32 cellular contexts compared by ENCODE assay signal in genomic region chr20:18514127-18514526, GRCh38.
"Had no signal": no experiment of that assay in that cellular context is flagged by ENCODE, and none has a peak within 500 bp of the region (broad histone marks: within the 10 kb centered on the region; RNA-seq: fewer than 3 reads in every experiment).

No MANE protein-coding gene starts in this region.

- ATAC-seq: activated CD8-positive, alpha-beta T cell treated with anti-CD3 and anti-CD28 coated beads, Interleukin-2, amount 10 ng/mL, durations not matched to agents 7 days and 5 days; activated T-cell treated with anti-CD3 and anti-CD28 coated beads, Interleukin-2, amount 50 U/mL, for 4 hours; effector memory CD8-positive, alpha-beta T cell; esophagus mucosa; naive thymus-derived CD8-positive, alpha-beta T cell had no signal

- H3K27me3 ChIP-seq: breast epithelium, dorsolateral prefrontal cortex, hepatocyte, left lung, spleen had no signal

- H3K27ac Mint-ChIP-seq: activated CD8-positive, alpha-beta T cell treated with anti-CD3 and anti-CD28 coated beads, Interleukin-2, amount 10 ng/mL, durations not matched to agents 7 days and 5 days; activated naive CD8-positive, alpha-beta T cell treated with anti-CD3 and anti-CD28 coated beads for 36 hours; activated T-helper 2 cell treated with anti-CD3 and anti-CD28 coated beads, Interferon-gamma antibody, Interleukin-2, Interleukin-4, amounts not matched to agents 10 μg/mL and 5 μg/mL and 100 μg/mL, durations not matched to agents 14 hours and 24 hours and 36 hours; mesothelial cell of epicardium; progenitor cell of endocrine pancreas; type B pancreatic cell had no signal

- FAIRE-seq: colon, endothelial cell of umbilical vein, TTC549 had no signal

- H3K4me2 ChIP-seq: hepatocyte had no signal

- H3K4me3 ChIP-seq: breast epithelium, dorsolateral prefrontal cortex, hepatocyte, left lung, spleen, thoracic aorta had no signal

- H3K27ac ChIP-seq: breast epithelium, hepatocyte, left lung, spleen, thoracic aorta, WERI-Rb-1 had no signal

- H3K36me3 ChIP-seq: breast epithelium had no signal

- H3K4me3 Mint-ChIP-seq: activated CD8-positive, alpha-beta T cell treated with anti-CD3 and anti-CD28 coated beads, Interleukin-2, amount 10 ng/mL, durations not matched to agents 7 days and 5 days; activated naive CD8-positive, alpha-beta T cell treated with anti-CD3 and anti-CD28 coated beads for 36 hours; activated T-cell treated with anti-CD3 and anti-CD28 coated beads, Interleukin-2, amount 50 U/mL, for 4 hours; central memory CD8-positive, alpha-beta T cell; effector memory CD8-positive, alpha-beta T cell; mesothelial cell of epicardium; naive thymus-derived CD8-positive, alpha-beta T cell; type B pancreatic cell had no signal

- DNase-seq: activated CD4-positive, alpha-beta T cell treated with anti-CD3 and anti-CD28 coated beads, Interleukin-2, amount 50 U/mL, for 1 hour; activated CD4-positive, CD25-positive, alpha-beta regulatory T cell treated with anti-CD3 and anti-CD28 coated beads, Interleukin-2, amount 50 U/mL, for 72 hours; activated CD8-positive, alpha-beta T cell treated with anti-CD3 and anti-CD28 coated beads, Interleukin-2, amount 10 ng/mL, durations not matched to agents 7 days and 5 days; activated naive CD4-positive, alpha-beta T cell; activated naive CD8-positive, alpha-beta T cell treated with anti-CD3 and anti-CD28 coated beads for 36 hours; activated T-cell treated with anti-CD3 and anti-CD28 coated beads, Interleukin-2, amount 50 U/mL, for 4 hours; amniotic stem cell; dorsolateral prefrontal cortex; effector memory CD8-positive, alpha-beta T cell; foreskin melanocyte; kidney glomerular epithelial cell; left lung; mammary epithelial cell; naive thymus-derived CD8-positive, alpha-beta T cell; retina; spleen; stimulated activated CD4-positive, alpha-beta T cell treated with anti-CD3 and anti-CD28 coated beads, Interleukin-4, amount 100 ng/mL, for 1 hour; stimulated activated naive CD4-positive, alpha-beta T cell; T-helper 1 cell; WERI-Rb-1 had no signal

- H2AFZ ChIP-seq: hepatocyte had no signal

- H3K27me3 Mint-ChIP-seq: activated naive CD8-positive, alpha-beta T cell treated with anti-CD3 and anti-CD28 coated beads for 36 hours; central memory CD8-positive, alpha-beta T cell; effector memory CD8-positive, alpha-beta T cell; naive thymus-derived CD8-positive, alpha-beta T cell; progenitor cell of endocrine pancreas; type B pancreatic cell had no signal

- H3K4me1 ChIP-seq: breast epithelium had no signal

- H3K9me3 ChIP-seq: breast epithelium, left lung, spleen, thoracic aorta had no signal

- H3K9me3 Mint-ChIP-seq: activated naive CD8-positive, alpha-beta T cell treated with anti-CD3 and anti-CD28 coated beads for 36 hours; activated T-cell treated with anti-CD3 and anti-CD28 coated beads, Interleukin-2, amount 50 U/mL, for 4 hours; activated T-helper 2 cell treated with anti-CD3 and anti-CD28 coated beads, Interferon-gamma antibody, Interleukin-2, Interleukin-4, amounts not matched to agents 10 μg/mL and 5 μg/mL and 100 μg/mL, durations not matched to agents 14 hours and 24 hours and 36 hours; central memory CD8-positive, alpha-beta T cell; effector memory CD8-positive, alpha-beta T cell; mesothelial cell of epicardium; naive thymus-derived CD8-positive, alpha-beta T cell; type B pancreatic cell had no signal
